14 cellular contexts compared by ENCODE assay signal in the genomic region with DNA sequence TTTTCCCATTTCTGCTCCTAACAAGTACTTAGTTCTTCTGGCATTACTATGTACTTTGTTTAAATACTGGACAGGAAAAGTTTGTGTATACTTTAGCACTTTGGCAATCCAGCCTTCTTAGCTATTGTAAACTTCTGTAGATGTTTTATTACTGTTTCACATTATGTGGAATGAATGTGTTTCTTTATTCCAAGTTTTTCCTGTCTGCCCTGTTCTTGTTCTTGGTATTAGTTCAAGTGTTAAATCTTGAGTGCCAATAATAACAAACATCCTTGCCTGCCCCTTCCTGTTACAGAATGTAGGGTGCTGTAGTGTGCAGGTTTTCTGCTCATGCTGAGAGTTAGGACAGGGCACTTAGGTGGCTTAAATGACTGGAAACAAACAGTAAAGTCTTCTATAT. TPM values are rescaled to one million over a fixed set of nuclear protein-coding genes. Genes with fewer than 3 reads are reported as not detected.
DNase-seq lines count a peak whose midpoint lies in the region; ATAC-seq and TF ChIP-seq lines count a peak whose summit lies in the region.
"Had no signal": no experiment of that assay in that cellular context is flagged by ENCODE, and none has a peak within 500 bp of the region (broad histone marks: within the 10 kb centered on the region; RNA-seq: fewer than 3 reads in every experiment).

No MANE protein-coding gene starts in this region.

- DNase-seq in LNCaP clone FGC (ENCODE audit: low read depth): peak; percentile 90
- DNase-seq in choroid plexus epithelial cell (ENCODE audit: low read depth): peak; percentile 47
- DNase-seq in left cardiac atrium: no peak
- peak; percentile 26 for DNase-seq in renal cortical epithelial cell (ENCODE audit: low read depth)
- DNase-seq in NCI-H2196 (lab: John Stamatoyannopoulos, UW; ENCODE audit: unreplicated experiment): no peak
- no peak for DNase-seq in D341Med (ENCODE audit: low spot score)
- no peak for DNase-seq in SW 1271 (lab: John Stamatoyannopoulos, UW)
- DNase-seq: activated CD8-positive, alpha-beta memory T cell treated with anti-CD3 and anti-CD28 coated beads, Interleukin-2, amount 10 ng/mL, durations not matched to agents 7 days and 5 days; activated effector memory CD4-positive, alpha-beta T cell treated with anti-CD3 and anti-CD28 coated beads, Interleukin-2, amount 50 U/mL, for 16 hours; H7; kidney; NCI-H2081 treated with DMSO at 0.1 percent for 48 hours; stimulated activated CD4-positive, alpha-beta T cell treated with anti-CD3 and anti-CD28 coated beads, Interleukin-15, amount 100 ng/mL, for 24 hours had no signal

- peak; percentile 59 to 77 for ATAC-seq in left cardiac atrium
- no peak for ATAC-seq in GM21360 (IDR thresholded peaks at IDR 0.05; ENCODE audit: unreplicated experiment)
- ATAC-seq: activated CD8-positive, alpha-beta memory T cell treated with anti-CD3 and anti-CD28 coated beads, Interleukin-2, amount 10 ng/mL, durations not matched to agents 7 days and 5 days had no signal

- TF ChIP-seq CTCF in LNCaP clone FGC (IDR thresholded peaks at IDR 0.05; ENCODE audit: control insufficient read depth, extremely low read depth, insufficient read depth) (no peak), choroid plexus epithelial cell (conservative IDR thresholded peaks at IDR 0.05; ENCODE audit: low read depth, low read length) (no peak)

- H3K4me3 ChIP-seq in LNCaP clone FGC (ENCODE audit: low read depth, low read length) (no peak overlapping the region), choroid plexus epithelial cell (ENCODE audit: low read depth, low read length) (no peak overlapping the region)

- intact Hi-C loops in left cardiac atrium (cut with DNase I): no loop called here

RNA-seq across cellular contexts. Expression of gene CAPNS2, which starts 7.3 kb away (rescaled TPM):
- total RNA-seq in left cardiac atrium (under 1 TPM in 1 of 2 donors, not detected in 1; 0.24 TPM), renal cortical epithelial cell (0.17 and 0.30 TPM in 2 replicates)
- total RNA-seq: activated CD8-positive, alpha-beta memory T cell treated with anti-CD3 and anti-CD28 coated beads, Interleukin-2, amount 10 ng/mL, durations not matched to agents 7 days and 5 days had no signal

RNA-seq across cellular contexts. Expression of gene LPCAT2, which starts 50.4 kb away (rescaled TPM):
- total RNA-seq in left cardiac atrium (10 to 100 TPM; 10.8 to 12.2 TPM), renal cortical epithelial cell (5.2 and 9.7 TPM in 2 replicates)

Comparison
In these comparisons a context has a peak if more than half of its experiments do, and no peak if none do; other contexts are left out.
1. DNase-seq: peak in LNCaP clone FGC (single experiment), choroid plexus epithelial cell (single experiment) and renal cortical epithelial cell (single experiment); none in left cardiac atrium (single experiment), NCI-H2196 (single experiment), D341Med (single experiment) and SW 1271 (0 of 2).